Comparison of ENCODE assay signal across 8 cellular contexts in genomic region chr17:40909351-40909750, GRCh38. TPM values are rescaled to one million over a fixed set of nuclear protein-coding genes. Genes with fewer than 3 reads are reported as not detected.
DNase-seq lines count a peak whose midpoint lies in the region; ATAC-seq and TF ChIP-seq lines count a peak whose summit lies in the region.

No MANE protein-coding gene starts in this region.

- peak; percentile 74 for TF ChIP-seq CTCF in liver (IDR thresholded peaks at IDR 0.05; ENCODE audit: low read depth, low read length, missing input control)

- H3K4me3 ChIP-seq in liver (ENCODE audit: low read depth in 1 of 3, low read length in 3 of 3): no peak overlapping the region

- peaks cover 39% of the 10 kb centered on the region for H3K27me3 Mint-ChIP-seq in activated CD4-positive, alpha-beta T cell treated with anti-CD3 and anti-CD28 coated beads, Interleukin-2, amount 10 ng/mL, durations not matched to agents 7 days and 5 days

- H3K9me3 ChIP-seq in liver (ENCODE audit: control insufficient read depth in 4 of 4, low read length in 3 of 4): no peaks in the 10 kb centered on the region

- TF ChIP-seq RAD21 in liver (IDR thresholded peaks at IDR 0.05): peak; percentile 93 to 95

- no peaks in the 10 kb centered on the region for H3K4me1 Mint-ChIP-seq in activated CD4-positive, alpha-beta T cell treated with anti-CD3 and anti-CD28 coated beads, Interleukin-2, amount 10 ng/mL, durations not matched to agents 7 days and 5 days

- CTCF ChIA-PET in activated CD4-positive, alpha-beta T cell treated with anti-CD3 and anti-CD28 coated beads, Interleukin-2, amount 10 ng/mL, durations not matched to agents 7 days and 5 days (lab: Charles Lee): interaction anchor here (1.0 to 1.6 kb wide), 2 partner anchors 24 to 639 kb away, joined by 3 to 8 read pairs; no protein-coding TSS in a partner anchor

- WGBS in liver: 1% methylated on average over 5 of the region's 5 CpGs

- no peak overlapping the region for H3K27ac ChIP-seq in liver (ENCODE audit: low read depth in 1 of 2, low read length in 2 of 2)

- no peaks in the 10 kb centered on the region for H3K9me3 Mint-ChIP-seq in activated CD4-positive, alpha-beta T cell treated with anti-CD3 and anti-CD28 coated beads, Interleukin-2, amount 10 ng/mL, durations not matched to agents 7 days and 5 days

- no peak overlapping the region for H3K9ac ChIP-seq in liver (ENCODE audit: low read depth in 1 of 2, low read length in 2 of 2)

- no peak for ATAC-seq in GM18498 (IDR thresholded peaks at IDR 0.05; ENCODE audit: unreplicated experiment)

- H3K27me3 ChIP-seq in liver (ENCODE audit: control insufficient read depth in 4 of 4, insufficient read depth in 4 of 4, low read length in 3 of 4): peaks cover 0 to 6% (median 0%) of the 10 kb centered on the region in 4 donors

- H3K36me3 Mint-ChIP-seq in activated CD4-positive, alpha-beta T cell treated with anti-CD3 and anti-CD28 coated beads, Interleukin-2, amount 10 ng/mL, durations not matched to agents 7 days and 5 days (ENCODE audit: low read depth): no peaks in the 10 kb centered on the region

- DNase-seq in AG08396 (ENCODE audit: low spot score) (peak; percentile 83), HCEC 1CT (peak; percentile 98), NCI-H510A treated with DMSO at 0.1 percent for 48 hours (lab: John Stamatoyannopoulos, UW) (peak; percentile 85), dedifferentiated amniotic fluid mesenchymal stem cell (ENCODE audit: extremely low spot score) (peak; percentile 99)
- peak; percentile 63 for DNase-seq in activated CD4-positive, alpha-beta T cell treated with anti-CD3 and anti-CD28 coated beads, Interleukin-2, amount 10 ng/mL, durations not matched to agents 7 days and 5 days
- DNase-seq in stimulated activated CD4-positive, alpha-beta T cell treated with anti-CD3 and anti-CD28 coated beads, Interleukin-4, amount 100 ng/mL, for 48 hours (ENCODE audit: low read depth in 2 of 2): peak; percentile 52 to 54

- H3K36me3 ChIP-seq in liver (ENCODE audit: control insufficient read depth in 4 of 4, insufficient read depth in 3 of 4, low read depth in 1 of 4, low read length in 3 of 4): no peaks in the 10 kb centered on the region

- H3K4me3 Mint-ChIP-seq in activated CD4-positive, alpha-beta T cell treated with anti-CD3 and anti-CD28 coated beads, Interleukin-2, amount 10 ng/mL, durations not matched to agents 7 days and 5 days: no peak overlapping the region

- POLR2A ChIA-PET in activated CD4-positive, alpha-beta T cell treated with anti-CD3 and anti-CD28 coated beads, Interleukin-2, amount 10 ng/mL, durations not matched to agents 7 days and 5 days (lab: Charles Lee): no interaction called here

- H3K4me1 ChIP-seq in liver (ENCODE audit: control insufficient read depth in 4 of 4, insufficient read depth in 4 of 4, low read length in 3 of 4): no peaks in the 10 kb centered on the region

- H3K27ac Mint-ChIP-seq in activated CD4-positive, alpha-beta T cell treated with anti-CD3 and anti-CD28 coated beads, Interleukin-2, amount 10 ng/mL, durations not matched to agents 7 days and 5 days: no peak overlapping the region

TF ChIP-seq in liver, 16 proteins besides CTCF, POLR2A, EP300 and RAD21:
- TF ChIP-seq JUND (IDR thresholded peaks at IDR 0.05): peak; percentile 52 to 81
- TF ChIP-seq ATF3 (IDR thresholded peaks at IDR 0.05): no peak
- no peak for TF ChIP-seq HNF4G (IDR thresholded peaks at IDR 0.05)
- TF ChIP-seq, protein P1, sequence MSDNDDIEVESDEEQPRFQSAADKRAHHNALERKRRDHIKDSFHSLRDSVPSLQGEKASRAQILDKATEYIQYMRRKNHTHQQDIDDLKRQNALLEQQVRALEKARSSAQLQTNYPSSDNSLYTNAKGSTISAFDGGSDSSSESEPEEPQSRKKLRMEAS (IDR thresholded peaks at IDR 0.05): no peak
- TF ChIP-seq, protein P2, sequence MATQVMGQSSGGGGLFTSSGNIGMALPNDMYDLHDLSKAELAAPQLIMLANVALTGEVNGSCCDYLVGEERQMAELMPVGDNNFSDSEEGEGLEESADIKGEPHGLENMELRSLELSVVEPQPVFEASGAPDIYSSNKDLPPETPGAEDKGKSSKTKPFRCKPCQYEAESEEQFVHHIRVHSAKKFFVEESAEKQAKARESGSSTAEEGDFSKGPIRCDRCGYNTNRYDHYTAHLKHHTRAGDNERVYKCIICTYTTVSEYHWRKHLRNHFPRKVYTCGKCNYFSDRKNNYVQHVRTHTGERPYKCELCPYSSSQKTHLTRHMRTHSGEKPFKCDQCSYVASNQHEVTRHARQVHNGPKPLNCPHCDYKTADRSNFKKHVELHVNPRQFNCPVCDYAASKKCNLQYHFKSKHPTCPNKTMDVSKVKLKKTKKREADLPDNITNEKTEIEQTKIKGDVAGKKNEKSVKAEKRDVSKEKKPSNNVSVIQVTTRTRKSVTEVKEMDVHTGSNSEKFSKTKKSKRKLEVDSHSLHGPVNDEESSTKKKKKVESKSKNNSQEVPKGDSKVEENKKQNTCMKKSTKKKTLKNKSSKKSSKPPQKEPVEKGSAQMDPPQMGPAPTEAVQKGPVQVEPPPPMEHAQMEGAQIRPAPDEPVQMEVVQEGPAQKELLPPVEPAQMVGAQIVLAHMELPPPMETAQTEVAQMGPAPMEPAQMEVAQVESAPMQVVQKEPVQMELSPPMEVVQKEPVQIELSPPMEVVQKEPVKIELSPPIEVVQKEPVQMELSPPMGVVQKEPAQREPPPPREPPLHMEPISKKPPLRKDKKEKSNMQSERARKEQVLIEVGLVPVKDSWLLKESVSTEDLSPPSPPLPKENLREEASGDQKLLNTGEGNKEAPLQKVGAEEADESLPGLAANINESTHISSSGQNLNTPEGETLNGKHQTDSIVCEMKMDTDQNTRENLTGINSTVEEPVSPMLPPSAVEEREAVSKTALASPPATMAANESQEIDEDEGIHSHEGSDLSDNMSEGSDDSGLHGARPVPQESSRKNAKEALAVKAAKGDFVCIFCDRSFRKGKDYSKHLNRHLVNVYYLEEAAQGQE (IDR thresholded peaks at IDR 0.05): no peak
- no peak for TF ChIP-seq GABPA (IDR thresholded peaks at IDR 0.05 in 1 of 2, conservative IDR thresholded peaks at IDR 0.05 in 1 of 2)

RNA-seq across cellular contexts. Expression of gene KRT20, which starts 24.3 kb away (rescaled TPM):
- not detected for total RNA-seq in activated CD4-positive, alpha-beta T cell treated with anti-CD3 and anti-CD28 coated beads, Interleukin-2, amount 10 ng/mL, durations not matched to agents 7 days and 5 days
- not detected for total RNA-seq in liver
- polyA plus RNA-seq in liver: not detected

RNA-seq across cellular contexts. Expression of gene KRT23, which starts 28.1 kb away (rescaled TPM):
- total RNA-seq in activated CD4-positive, alpha-beta T cell treated with anti-CD3 and anti-CD28 coated beads, Interleukin-2, amount 10 ng/mL, durations not matched to agents 7 days and 5 days: not detected
- total RNA-seq in liver: 1 to 10 TPM in 1 of 2 donors, under 1 TPM in 1; 0.09 to 1.3 TPM
- under 1 TPM in 1 of 2 donors, not detected in 1; 0.24 TPM for polyA plus RNA-seq in liver

RNA-seq across cellular contexts. Expression of gene KRT12, which starts 42.3 kb away (rescaled TPM):
- not detected for total RNA-seq in activated CD4-positive, alpha-beta T cell treated with anti-CD3 and anti-CD28 coated beads, Interleukin-2, amount 10 ng/mL, durations not matched to agents 7 days and 5 days
- total RNA-seq in liver: not detected
- polyA plus RNA-seq in liver: not detected

RNA-seq across cellular contexts. Expression of gene KRT39, which starts 57.4 kb away (rescaled TPM):
- total RNA-seq in activated CD4-positive, alpha-beta T cell treated with anti-CD3 and anti-CD28 coated beads, Interleukin-2, amount 10 ng/mL, durations not matched to agents 7 days and 5 days: not detected
- not detected for total RNA-seq in liver
- not detected for polyA plus RNA-seq in liver
